ENCODE assay signal across 16 cellular contexts in the genomic region with DNA sequence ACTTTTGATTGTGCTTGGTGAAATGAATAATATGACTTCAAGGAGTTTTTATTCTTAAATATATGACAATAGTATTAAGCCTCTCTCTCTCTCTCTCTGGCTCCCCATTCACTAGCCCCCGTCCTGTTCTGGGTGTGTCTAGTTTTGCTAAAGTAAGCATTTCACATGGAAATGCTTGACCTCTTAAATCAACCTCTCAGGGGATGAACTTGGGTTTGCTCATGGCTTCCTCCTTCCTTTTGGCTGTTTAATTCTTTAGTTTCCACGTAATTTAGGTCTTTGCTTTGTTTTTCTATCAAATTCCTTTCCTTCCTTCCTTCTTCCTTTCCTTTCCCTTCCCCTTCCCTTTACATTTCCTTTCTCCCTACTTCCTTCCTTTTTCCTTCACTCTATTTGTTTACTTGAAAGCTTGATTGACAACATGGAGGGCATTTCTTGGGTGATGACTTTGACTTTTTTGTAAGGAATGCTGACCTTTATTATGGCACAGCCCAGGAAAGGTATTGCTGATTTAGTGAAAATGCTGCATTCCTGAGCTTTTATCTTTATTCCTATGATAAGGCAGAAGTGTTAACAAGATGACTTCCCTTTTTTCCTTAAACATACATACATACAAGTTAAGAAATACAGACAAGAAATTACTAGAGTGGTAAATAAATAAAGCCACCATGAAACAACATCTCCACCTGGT. TPM values are rescaled to one million over a fixed set of nuclear protein-coding genes. Genes with fewer than 3 reads are reported as not detected.
DNase-seq lines count a peak whose midpoint lies in the region; ATAC-seq, FAIRE-seq and TF ChIP-seq lines count a peak whose summit lies in the region.
"Had no signal": no experiment of that assay in that cellular context is flagged by ENCODE, and none has a peak within 500 bp of the region (broad histone marks: within the 10 kb centered on the region; RNA-seq: fewer than 3 reads in every experiment).

No MANE protein-coding gene starts in this region.

- H3K36me3 Mint-ChIP-seq in type B pancreatic cell: peaks cover 3% of the 10 kb centered on the region

- H3K27ac ChIP-seq in HepG2 (ENCODE audit: extremely low read length, insufficient read depth, low read length) (no peak overlapping the region), right lobe of liver (no peak overlapping the region)
- H3K27ac ChIP-seq: testis had no signal

- no peak for DNase-seq in HepG2 (ENCODE audit: low spot score)
- DNase-seq in right lobe of liver: no peak
- peak; percentile 11 for DNase-seq in KBM-7
- no peak for DNase-seq in fibroblast of the aortic adventitia (ENCODE audit: low read depth)
- no peak for DNase-seq in type B pancreatic cell (ENCODE audit: extremely low spot score, unreplicated experiment)
- no peak for DNase-seq in NCI-H1105 (lab: John Stamatoyannopoulos, UW)
- DNase-seq: activated effector memory CD4-positive, alpha-beta T cell treated with anti-CD3 and anti-CD28 coated beads, Interleukin-2, amount 50 U/mL, for 16 hours; Karpas-422; NCI-H2171 treated with DMSO at 0.1 percent for 48 hours; stimulated activated CD4-positive, alpha-beta T cell treated with anti-CD3 and anti-CD28 coated beads, Interleukin-4, amount 100 ng/mL, for 24 hours; testis had no signal

- H3K4me1 Mint-ChIP-seq in type B pancreatic cell (ENCODE audit: unreplicated experiment): peaks cover 40% of the 10 kb centered on the region

- POLR2A ChIA-PET in HepG2 (lab: Yijun Ruan, JAX): interaction anchor here (4.8 kb wide), 1 partner anchor 20 kb away, joined by 41 read pairs; no protein-coding TSS in a partner anchor

- TF ChIP-seq EP300 in HepG2 (IDR thresholded peaks at IDR 0.05; ENCODE audit: low read depth in 2 of 2, low read length in 2 of 2) (no peak), HepG2 (CRISPR knock-in tag; IDR thresholded peaks at IDR 0.05; ENCODE audit: borderline replicate concordance) (no peak)

- peaks cover 4% of the 10 kb centered on the region for H3K9me3 Mint-ChIP-seq in type B pancreatic cell

- CTCF ChIA-PET in HepG2 (lab: Yijun Ruan, JAX; ENCODE audit: low intra/inter-chr PET ratio, low total read pairs): no interaction called here

- no peak overlapping the region for H3K9ac ChIP-seq in HepG2 (ENCODE audit: insufficient read depth, low read depth, low read length)

- peaks cover 30% of the 10 kb centered on the region for H3K27me3 Mint-ChIP-seq in type B pancreatic cell

- in situ Hi-C loops in HepG2 (cut with HindIII; ENCODE audit: extremely low pct_ligation_motif_present, low pct_unique_long_range_greater_than_20kb) (no loop called here), KBM-7 (cut with MboI; ENCODE audit: low pct_unique_long_range_greater_than_20kb, low sequenced_read_pairs) (no loop called here)

- peak overlapping the region; percentile 99; the same call in 1 of the 2 replicates for H3K4me2 ChIP-seq in HepG2 (ENCODE audit: low read depth, low read length)

- peak overlapping the region; percentile 42 for H3K4me3 Mint-ChIP-seq in type B pancreatic cell

- WGBS in HepG2 (ENCODE audit: low lambda C conversion rate): 86% methylated on average over 2 of the region's 2 CpGs
- WGBS in right lobe of liver (ENCODE audit: insufficient coverage, low coverage, low lambda C conversion rate, missing lambda C conversion rate): 64% methylated on average over 2 of the region's 2 CpGs

- BruUV-seq in HepG2 (replicated peaks; lab: Mats Ljungman, UMichigan): no TSS peak

- TF ChIP-seq POLR2A in HepG2 (IDR thresholded peaks at IDR 0.05; ENCODE audit: insufficient read depth in 1 of 2, low read depth in 2 of 2, low read length in 2 of 2) (no peak), right lobe of liver (IDR thresholded peaks at IDR 0.05) (no peak)

- no peak for TF ChIP-seq CTCF in HepG2 (CRISPR knock-in tag; IDR thresholded peaks at IDR 0.05)
- no peak for TF ChIP-seq CTCF in right lobe of liver (IDR thresholded peaks at IDR 0.05)
- TF ChIP-seq CTCF in fibroblast of the aortic adventitia (IDR thresholded peaks at IDR 0.05; ENCODE audit: insufficient read depth, low read length): no peak
- TF ChIP-seq CTCF in type B pancreatic cell (conservative IDR thresholded peaks at IDR 0.05): no peak

- H3K36me3 ChIP-seq in HepG2 (replicated peaks in 1 of 2; ENCODE audit: control insufficient read depth in 1 of 2, insufficient read depth in 2 of 2, low read length in 2 of 2) (peaks cover 0 to 4% of the 10 kb centered on the region in 2 experiments; a peak in 2 of 5 replicates), right lobe of liver (no peaks in the 10 kb centered on the region)

- H3K4me3 ChIP-seq in HepG2 (replicated peaks in 1 of 3; ENCODE audit: insufficient read depth in 1 of 3, low read depth in 2 of 3, low read length in 3 of 3): no peak overlapping the region
- no peak overlapping the region for H3K4me3 ChIP-seq in right lobe of liver
- peak overlapping the region; percentile 43 for H3K4me3 ChIP-seq in fibroblast of the aortic adventitia (ENCODE audit: low read depth, low read length)
- H3K4me3 ChIP-seq: testis had no signal

- H3K27ac Mint-ChIP-seq in type B pancreatic cell: peak overlapping the region; percentile 20

- H3K4me1 ChIP-seq in HepG2 (ENCODE audit: insufficient read depth, low read length): peaks cover 87% of the 10 kb centered on the region
- peaks cover 0 to 15% (median 0%) of the 10 kb centered on the region in 4 donors for H3K4me1 ChIP-seq in right lobe of liver

- no peak for ATAC-seq in HepG2
- no peak for ATAC-seq in right lobe of liver
- no peak for ATAC-seq in HG02759 (IDR thresholded peaks at IDR 0.05; ENCODE audit: unreplicated experiment)
- ATAC-seq: Panc1, SK-N-SH treated with all-trans-retinoic acid at 6 μM for 48 hours had no signal

- no peaks in the 10 kb centered on the region for H4K20me1 ChIP-seq in HepG2 (ENCODE audit: insufficient read depth, low read length)

- H3K9me3 ChIP-seq in HepG2 (ENCODE audit: low read length): no peaks in the 10 kb centered on the region
- no peaks in the 10 kb centered on the region for H3K9me3 ChIP-seq in right lobe of liver
- H3K9me3 ChIP-seq: testis had no signal

- H3K79me2 ChIP-seq in HepG2 (ENCODE audit: insufficient read depth, low read length): peaks cover 15% of the 10 kb centered on the region

- H3K27me3 ChIP-seq in HepG2 (ENCODE audit: control insufficient read depth in 1 of 2, insufficient read depth in 2 of 2, low read length in 2 of 2) (no peaks in the 10 kb centered on the region; a peak in 1 of 5 replicates), right lobe of liver (no peaks in the 10 kb centered on the region)
- H3K27me3 ChIP-seq: testis had no signal

- intact Hi-C loops in HepG2 (cut with micrococcal nuclease; ENCODE audit: unreplicated experiment) (no loop called here), right lobe of liver (cut with DNase I) (no loop called here)

- TF ChIP-seq RAD21 in HepG2 (CRISPR knock-in tag; IDR thresholded peaks at IDR 0.05): no peak

- FAIRE-seq in HepG2 (lab: Jason Lieb, UNC): no peak
- FAIRE-seq: endometrium had no signal

- no peak overlapping the region for H2AFZ ChIP-seq in HepG2 (ENCODE audit: low read length)

TF ChIP-seq in HepG2, 621 proteins besides CTCF, POLR2A, EP300 and RAD21 (continues in another document):
- TF ChIP-seq MAFF (IDR thresholded peaks at IDR 0.05; ENCODE audit: low read depth, low read length) (peak; percentile 50), UBTF (CRISPR knock-in tag; IDR thresholded peaks at IDR 0.05) (no peak), SP140L (CRISPR knock-in tag; IDR thresholded peaks at IDR 0.05; ENCODE audit: borderline replicate concordance) (no peak), HOXA9 (CRISPR knock-in tag; IDR thresholded peaks at IDR 0.05; ENCODE audit: borderline replicate concordance) (no peak)

RNA-seq across cellular contexts. Expression of gene DPP4, which starts 3.6 kb away (rescaled TPM):
- total RNA-seq in HepG2 (2016; rRNA removed; fragmentation: Illumina TruSeq; extraction: Trizol): 57.2 and 109 TPM in 2 replicates
- 9.0 and 9.9 TPM in 2 replicates for total RNA-seq in HepG2 (2016; cell fraction: cytosol; rRNA removed; fragmentation: Illumina TruSeq; extraction: Trizol; ENCODE audit: low read depth)
- total RNA-seq in HepG2 (2016; cell fraction: insoluble cytoplasmic fraction; rRNA removed; fragmentation: Illumina TruSeq; extraction: Trizol): 54.8 and 107 TPM in 2 replicates
- 22.6 and 24.7 TPM in 2 replicates for total RNA-seq in HepG2 (2016; cell fraction: membrane; rRNA removed; fragmentation: Illumina TruSeq; extraction: Trizol)
- 123 and 147 TPM in 2 replicates for total RNA-seq in HepG2 (2016; cell fraction: nucleus; rRNA removed; fragmentation: Illumina TruSeq; extraction: Trizol)
- polyA plus RNA-seq in HepG2 (2011; rRNA removed): 37.7 and 39.4 TPM in 2 replicates
- polyA plus RNA-seq in HepG2 (2011; cell fraction: cytosol; rRNA removed): 32.1 and 39.3 TPM in 2 replicates
- 35.3 and 41.8 TPM in 2 replicates for polyA plus RNA-seq in HepG2 (2011; cell fraction: nucleus; rRNA removed)
- 85.0 and 97.7 TPM in 2 replicates for polyA plus RNA-seq in HepG2 (2012)
- polyA plus RNA-seq in HepG2 (2016; cell fraction: cytosol; fragmentation: Illumina TruSeq; extraction: Trizol; ENCODE audit: low read depth): 7.7 and 8.0 TPM in 2 replicates
- polyA plus RNA-seq in HepG2 (2016; cell fraction: insoluble cytoplasmic fraction; fragmentation: Illumina TruSeq; extraction: Trizol; ENCODE audit: low read depth): 38.7 and 39.5 TPM in 2 replicates
- polyA plus RNA-seq in HepG2 (2016; cell fraction: membrane; fragmentation: Illumina TruSeq; extraction: Trizol; ENCODE audit: low read depth): 14.9 and 16.9 TPM in 2 replicates
- polyA plus RNA-seq in HepG2 (2016; cell fraction: nucleus; fragmentation: Illumina TruSeq; extraction: Trizol; ENCODE audit: insufficient read depth, low read depth): 95.1 and 96.2 TPM in 2 replicates
- 175 TPM in 1 of 2 replicates, not detected in the other for polyA minus RNA-seq in HepG2 (2011; rRNA and poly(A)+ RNA removed; ENCODE audit: low replicate concordance)
- 57.2 and 81.0 TPM in 2 replicates for polyA minus RNA-seq in HepG2 (2011; cell fraction: cytosol; rRNA and poly(A)+ RNA removed)
- polyA minus RNA-seq in HepG2 (2011; cell fraction: nucleus; rRNA and poly(A)+ RNA removed): 147 and 149 TPM in 2 replicates
- total RNA-seq in right lobe of liver: 10 to 100 TPM; 17.8 to 39.8 (median 26.3) TPM
- total RNA-seq in fibroblast of the aortic adventitia (ENCODE audit: low replicate concordance): 138 and 203 TPM in 2 replicates
- 55.9 and 89.4 TPM in 2 replicates for total RNA-seq in type B pancreatic cell (ENCODE audit: low replicate concordance)
- total RNA-seq: osteocyte had no signal
